17 cellular contexts compared by ENCODE assay signal in genomic region chr11:47359586-47359985, GRCh38. TPM values are rescaled to one million over a fixed set of nuclear protein-coding genes. Genes with fewer than 3 reads are reported as not detected.
DNase-seq lines count a peak whose midpoint lies in the region; ATAC-seq, FAIRE-seq and TF ChIP-seq lines count a peak whose summit lies in the region.
"Had no signal": no experiment of that assay in that cellular context is flagged by ENCODE, and none has a peak within 500 bp of the region (broad histone marks: within the 10 kb centered on the region; RNA-seq: fewer than 3 reads in every experiment).

No MANE protein-coding gene starts in this region.

- no peak overlapping the region for H3K27ac ChIP-seq in HepG2 (ENCODE audit: extremely low read length, insufficient read depth, low read length)
- no peak overlapping the region for H3K27ac ChIP-seq in suprapubic skin
- H3K27ac ChIP-seq: C4-2B, foreskin keratinocyte had no signal

- BruUV-seq in HepG2 (replicated peaks; lab: Mats Ljungman, UMichigan), result no TSS peak

- TF ChIP-seq CTCF in HepG2 (CRISPR knock-in tag; IDR thresholded peaks at IDR 0.05) (no peak), suprapubic skin (IDR thresholded peaks at IDR 0.05) (no peak), GM10266 (IDR thresholded peaks at IDR 0.05; ENCODE audit: control insufficient read depth, insufficient read depth, low read depth, missing control alignments) (no peak)

- no peaks in the 10 kb centered on the region for H4K20me1 ChIP-seq in HepG2 (ENCODE audit: insufficient read depth, low read length)

- no peak for FAIRE-seq in HepG2 (lab: Jason Lieb, UNC)

- 0% methylated on average over 2 of the region's 17 CpGs for WGBS in HepG2 (ENCODE audit: low lambda C conversion rate)
- WGBS in suprapubic skin, result 74% methylated on average over 9 of the region's 17 CpGs

- H3K4me1 ChIP-seq in HepG2 (ENCODE audit: insufficient read depth, low read length) (peaks cover 47% of the 10 kb centered on the region), suprapubic skin (peaks cover 14% of the 10 kb centered on the region)
- H3K4me1 ChIP-seq: foreskin keratinocyte had no signal

- no peak for TF ChIP-seq RAD21 in HepG2 (CRISPR knock-in tag; IDR thresholded peaks at IDR 0.05)

- no peak overlapping the region for H3K9ac ChIP-seq in HepG2 (ENCODE audit: insufficient read depth, low read depth, low read length)

- no peaks in the 10 kb centered on the region for H3K79me2 ChIP-seq in HepG2 (ENCODE audit: insufficient read depth, low read length)

- POLR2A ChIA-PET in HepG2 (lab: Yijun Ruan, JAX), result interaction anchor here (1.0 to 1.2 kb wide), 2 partner anchors 10 to 187 kb away, joined by 3 read pairs; no protein-coding TSS in a partner anchor

- TF ChIP-seq POLR2A in HepG2 (IDR thresholded peaks at IDR 0.05; ENCODE audit: insufficient read depth in 1 of 2, low read depth in 2 of 2, low read length in 2 of 2), result no peak
- no peak for TF ChIP-seq POLR2A in suprapubic skin (IDR thresholded peaks at IDR 0.05)

- H3K4me3 ChIP-seq in HepG2 (replicated peaks in 1 of 3; ENCODE audit: insufficient read depth in 1 of 3, low read depth in 2 of 3, low read length in 3 of 3) (peak overlapping the region in 1 of 3 experiments; percentile 16; a peak in 1 of 6 replicates), suprapubic skin (no peak overlapping the region)

- H3K9me3 ChIP-seq in HepG2 (ENCODE audit: low read length) (no peaks in the 10 kb centered on the region), suprapubic skin (no peaks in the 10 kb centered on the region)

- in situ Hi-C loops in HepG2 (cut with HindIII; ENCODE audit: extremely low pct_ligation_motif_present, low pct_unique_long_range_greater_than_20kb), result no loop called here

- no peak for TF ChIP-seq EP300 in HepG2 (IDR thresholded peaks at IDR 0.05; ENCODE audit: low read depth in 2 of 2, low read length in 2 of 2)
- TF ChIP-seq EP300 in HepG2 (CRISPR knock-in tag; IDR thresholded peaks at IDR 0.05; ENCODE audit: borderline replicate concordance), result no peak
- TF ChIP-seq EP300 in suprapubic skin (IDR thresholded peaks at IDR 0.05), result no peak

- H3K4me2 ChIP-seq in HepG2 (ENCODE audit: low read depth, low read length), result peak overlapping the region; percentile 33; the same call in 1 of the 2 replicates

- ATAC-seq in HepG2 (no peak), HG03135 (IDR thresholded peaks at IDR 0.05; ENCODE audit: unreplicated experiment) (no peak)
- ATAC-seq: foreskin keratinocyte had no signal

- H3K27me3 ChIP-seq in HepG2 (ENCODE audit: control insufficient read depth in 1 of 2, insufficient read depth in 2 of 2, low read length in 2 of 2), result 0 out of 5 replicates have a peak, but pooled peaks cover 0 to 5% of the 10 kb centered on the region in 2 experiments
- H3K27me3 ChIP-seq in suprapubic skin, result no peaks in the 10 kb centered on the region
- H3K27me3 ChIP-seq: foreskin keratinocyte had no signal

- peak; percentile 84 to 87 for DNase-seq in AML-193 (lab: John Stamatoyannopoulos, UW)
- peak; percentile 83 for DNase-seq in GF-D8 (lab: John Stamatoyannopoulos, UW)
- DNase-seq in SKM-1 (lab: John Stamatoyannopoulos, UW; ENCODE audit: unreplicated experiment), result peak; percentile 54
- DNase-seq in HepG2 (ENCODE audit: low spot score), result no peak
- DNase-seq in NCI-H82 (lab: John Stamatoyannopoulos, UW), result no peak
- DNase-seq in suprapubic skin (ENCODE audit: low spot score in 2 of 2), result no peak
- no peak for DNase-seq in GM10266 (ENCODE audit: extremely low spot score)
- DNase-seq: foreskin keratinocyte; islet precursor cell; NCI-H2029 treated with DMSO at 0.1 percent for 48 hours; NCI-H69; SHP77; stimulated activated CD4-positive, alpha-beta T cell treated with anti-CD3 and anti-CD28 coated beads, Interleukin-2, amount 100 ng/mL, for 48 hours had no signal

- CTCF ChIA-PET in HepG2 (lab: Yijun Ruan, JAX; ENCODE audit: low intra/inter-chr PET ratio, low total read pairs), result no interaction called here

- intact Hi-C loops in HepG2 (cut with micrococcal nuclease; ENCODE audit: unreplicated experiment), result loop anchor here (5.0 kb wide), 1 partner anchor 253 kb away; no protein-coding TSS in a partner anchor

- H2AFZ ChIP-seq in HepG2 (ENCODE audit: low read length), result no peak overlapping the region

- H3K36me3 ChIP-seq in HepG2 (replicated peaks in 1 of 2; ENCODE audit: control insufficient read depth in 1 of 2, insufficient read depth in 2 of 2, low read length in 2 of 2), result no peaks in the 10 kb centered on the region
- H3K36me3 ChIP-seq in suprapubic skin, result no peaks in the 10 kb centered on the region

RNA-seq across cellular contexts. Expression of gene MYBPC3, which starts 7.1 kb away (rescaled TPM):
- not detected in 2 replicates for total RNA-seq in HepG2 (2016; rRNA removed; fragmentation: Illumina TruSeq; extraction: Trizol)
- total RNA-seq in HepG2 (2016; cell fraction: cytosol; rRNA removed; fragmentation: Illumina TruSeq; extraction: Trizol; ENCODE audit: low read depth), result not detected in 2 replicates
- total RNA-seq in HepG2 (2016; cell fraction: insoluble cytoplasmic fraction; rRNA removed; fragmentation: Illumina TruSeq; extraction: Trizol), result not detected in 2 replicates
- not detected in 2 replicates for total RNA-seq in HepG2 (2016; cell fraction: membrane; rRNA removed; fragmentation: Illumina TruSeq; extraction: Trizol)
- total RNA-seq in HepG2 (2016; cell fraction: nucleus; rRNA removed; fragmentation: Illumina TruSeq; extraction: Trizol), result not detected in 2 replicates
- polyA plus RNA-seq in HepG2 (2011; rRNA removed), result 0.01 TPM in 1 of 2 replicates, not detected in the other
- polyA plus RNA-seq in HepG2 (2011; cell fraction: cytosol; rRNA removed), result not detected in 2 replicates
- polyA plus RNA-seq in HepG2 (2011; cell fraction: nucleus; rRNA removed), result not detected in 2 replicates
- not detected in 2 replicates for polyA plus RNA-seq in HepG2 (2012)
- not detected in 2 replicates for polyA plus RNA-seq in HepG2 (2016; cell fraction: cytosol; fragmentation: Illumina TruSeq; extraction: Trizol; ENCODE audit: low read depth)
- not detected in 2 replicates for polyA plus RNA-seq in HepG2 (2016; cell fraction: insoluble cytoplasmic fraction; fragmentation: Illumina TruSeq; extraction: Trizol; ENCODE audit: low read depth)
- not detected in 2 replicates for polyA plus RNA-seq in HepG2 (2016; cell fraction: membrane; fragmentation: Illumina TruSeq; extraction: Trizol; ENCODE audit: low read depth)
- polyA plus RNA-seq in HepG2 (2016; cell fraction: nucleus; fragmentation: Illumina TruSeq; extraction: Trizol; ENCODE audit: insufficient read depth, low read depth), result not detected in 2 replicates
- not detected in 2 replicates for polyA minus RNA-seq in HepG2 (2011; rRNA and poly(A)+ RNA removed; ENCODE audit: low replicate concordance)
- not detected in 2 replicates for polyA minus RNA-seq in HepG2 (2011; cell fraction: cytosol; rRNA and poly(A)+ RNA removed)
- not detected in 2 replicates for polyA minus RNA-seq in HepG2 (2011; cell fraction: nucleus; rRNA and poly(A)+ RNA removed)
- under 1 TPM in 2 of 4 donors, not detected in 2; 0.21 to 0.57 TPM for total RNA-seq in suprapubic skin
- total RNA-seq: foreskin keratinocyte, G401 had no signal
- polyA plus RNA-seq: foreskin keratinocyte, IgD-negative memory B cell had no signal

RNA-seq across cellular contexts. Expression of gene SPI1, which starts 18.8 kb away (rescaled TPM):
- not detected in 2 replicates for total RNA-seq in HepG2 (2016; rRNA removed; fragmentation: Illumina TruSeq; extraction: Trizol)
- total RNA-seq in HepG2 (2016; cell fraction: cytosol; rRNA removed; fragmentation: Illumina TruSeq; extraction: Trizol; ENCODE audit: low read depth), result not detected in 2 replicates
- total RNA-seq in HepG2 (2016; cell fraction: insoluble cytoplasmic fraction; rRNA removed; fragmentation: Illumina TruSeq; extraction: Trizol), result not detected in 2 replicates
- total RNA-seq in HepG2 (2016; cell fraction: membrane; rRNA removed; fragmentation: Illumina TruSeq; extraction: Trizol), result not detected in 2 replicates
- not detected in 2 replicates for total RNA-seq in HepG2 (2016; cell fraction: nucleus; rRNA removed; fragmentation: Illumina TruSeq; extraction: Trizol)
- not detected in 2 replicates for polyA plus RNA-seq in HepG2 (2011; rRNA removed)
- polyA plus RNA-seq in HepG2 (2011; cell fraction: cytosol; rRNA removed), result not detected in 2 replicates
- not detected in 2 replicates for polyA plus RNA-seq in HepG2 (2011; cell fraction: nucleus; rRNA removed)
- not detected in 2 replicates for polyA plus RNA-seq in HepG2 (2012)
- polyA plus RNA-seq in HepG2 (2016; cell fraction: cytosol; fragmentation: Illumina TruSeq; extraction: Trizol; ENCODE audit: low read depth), result not detected in 2 replicates
- polyA plus RNA-seq in HepG2 (2016; cell fraction: insoluble cytoplasmic fraction; fragmentation: Illumina TruSeq; extraction: Trizol; ENCODE audit: low read depth), result not detected in 2 replicates
- polyA plus RNA-seq in HepG2 (2016; cell fraction: membrane; fragmentation: Illumina TruSeq; extraction: Trizol; ENCODE audit: low read depth), result not detected in 2 replicates
- polyA plus RNA-seq in HepG2 (2016; cell fraction: nucleus; fragmentation: Illumina TruSeq; extraction: Trizol; ENCODE audit: insufficient read depth, low read depth), result not detected in 2 replicates
- polyA minus RNA-seq in HepG2 (2011; rRNA and poly(A)+ RNA removed; ENCODE audit: low replicate concordance), result 0.61 and 0.70 TPM in 2 replicates
- not detected in 2 replicates for polyA minus RNA-seq in HepG2 (2011; cell fraction: cytosol; rRNA and poly(A)+ RNA removed)
- polyA minus RNA-seq in HepG2 (2011; cell fraction: nucleus; rRNA and poly(A)+ RNA removed), result not detected in 2 replicates
- 10 to 100 TPM in 2 of 4 donors, 1 to 10 TPM in 2; 4.7 to 13.4 (median 9.8) TPM for total RNA-seq in suprapubic skin
- total RNA-seq: foreskin keratinocyte, G401 had no signal
- polyA plus RNA-seq: foreskin keratinocyte had no signal

RNA-seq across cellular contexts. Expression of gene SLC39A13, which starts 48.8 kb away (rescaled TPM):
- total RNA-seq in HepG2 (2016; rRNA removed; fragmentation: Illumina TruSeq; extraction: Trizol) (7.2 and 15.3 TPM in 2 replicates), suprapubic skin (10 to 100 TPM; 45.5 to 53.8 (median 52.3) TPM)
- total RNA-seq in HepG2 (2016; cell fraction: cytosol; rRNA removed; fragmentation: Illumina TruSeq; extraction: Trizol; ENCODE audit: low read depth), result 5.8 and 6.7 TPM in 2 replicates
- total RNA-seq in HepG2 (2016; cell fraction: insoluble cytoplasmic fraction; rRNA removed; fragmentation: Illumina TruSeq; extraction: Trizol), result 5.9 and 15.1 TPM in 2 replicates
- 12.4 and 12.8 TPM in 2 replicates for total RNA-seq in HepG2 (2016; cell fraction: membrane; rRNA removed; fragmentation: Illumina TruSeq; extraction: Trizol)
- 13.7 and 15.1 TPM in 2 replicates for total RNA-seq in HepG2 (2016; cell fraction: nucleus; rRNA removed; fragmentation: Illumina TruSeq; extraction: Trizol)
- 30.5 and 40.7 TPM in 2 replicates for polyA plus RNA-seq in HepG2 (2011; rRNA removed)
- polyA plus RNA-seq in HepG2 (2011; cell fraction: cytosol; rRNA removed), result 23.0 and 34.8 TPM in 2 replicates
- 143 and 176 TPM in 2 replicates for polyA plus RNA-seq in HepG2 (2011; cell fraction: nucleus; rRNA removed)
- polyA plus RNA-seq in HepG2 (2012), result 13.2 and 20.5 TPM in 2 replicates
- 9.4 and 9.7 TPM in 2 replicates for polyA plus RNA-seq in HepG2 (2016; cell fraction: cytosol; fragmentation: Illumina TruSeq; extraction: Trizol; ENCODE audit: low read depth)
- 6.9 and 7.7 TPM in 2 replicates for polyA plus RNA-seq in HepG2 (2016; cell fraction: insoluble cytoplasmic fraction; fragmentation: Illumina TruSeq; extraction: Trizol; ENCODE audit: low read depth)
- polyA plus RNA-seq in HepG2 (2016; cell fraction: membrane; fragmentation: Illumina TruSeq; extraction: Trizol; ENCODE audit: low read depth), result 11.6 and 15.3 TPM in 2 replicates
- 31.2 and 34.6 TPM in 2 replicates for polyA plus RNA-seq in HepG2 (2016; cell fraction: nucleus; fragmentation: Illumina TruSeq; extraction: Trizol; ENCODE audit: insufficient read depth, low read depth)
- polyA minus RNA-seq in HepG2 (2011; rRNA and poly(A)+ RNA removed; ENCODE audit: low replicate concordance), result 14.8 and 27.8 TPM in 2 replicates
- polyA minus RNA-seq in HepG2 (2011; cell fraction: cytosol; rRNA and poly(A)+ RNA removed), result 8.2 and 8.5 TPM in 2 replicates
- polyA minus RNA-seq in HepG2 (2011; cell fraction: nucleus; rRNA and poly(A)+ RNA removed), result 15.2 and 17.7 TPM in 2 replicates

Comparison
In these comparisons a context has a peak if more than half of its experiments do, and no peak if none do; other contexts are left out.
1. DNase-seq: peak in AML-193 (2 of 2), GF-D8 (single experiment) and SKM-1 (single experiment); none in HepG2 (single experiment), NCI-H82 (single experiment), suprapubic skin (0 of 2) and GM10266 (single experiment).
2. RNA of gene SPI1, which starts 18.8 kb away (total RNA-seq): 4.7 to 13.4 TPM in suprapubic skin; not detected in HepG2; every median in the first group is over 4 times any median in the second.